26 cellular contexts compared by ENCODE assay signal in the genomic region with DNA sequence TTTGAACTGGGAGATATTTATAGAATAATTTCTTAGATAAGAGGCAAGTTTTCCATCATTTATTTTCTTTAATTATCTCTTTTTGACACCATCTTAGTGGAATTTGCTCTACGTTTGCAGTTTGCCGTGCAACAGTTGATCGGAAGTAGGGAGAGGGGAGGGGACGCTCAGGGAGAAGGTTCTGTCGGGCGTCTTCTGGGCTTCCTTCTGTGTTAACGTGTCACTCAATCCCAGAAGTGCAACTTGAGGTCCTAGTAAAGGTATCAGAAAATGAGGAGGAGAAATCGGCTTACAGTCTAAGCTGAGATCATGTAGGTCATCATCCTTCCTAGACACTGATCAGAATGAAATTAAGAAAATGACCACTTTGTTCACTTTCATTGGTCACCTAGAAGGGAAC.
"Had no signal": no experiment of that assay in that cellular context is flagged by ENCODE, and none has a peak within 500 bp of the region (broad histone marks: within the 10 kb centered on the region; RNA-seq: fewer than 3 reads in every experiment).

No MANE protein-coding gene starts in this region.

- H3K9me3 ChIP-seq: neutrophil, ovary, psoas muscle, right lobe of liver, sigmoid colon, stomach, tibial artery, transverse colon had no signal

- H3K27ac ChIP-seq: neutrophil, ovary, parathyroid adenoma, psoas muscle, right lobe of liver, sigmoid colon, stomach, tibial artery, transverse colon had no signal

- DNase-seq: naive thymus-derived CD4-positive, alpha-beta T cell; natural killer cell; nucleus accumbens; ovary; posterior cingulate gyrus; psoas muscle; right lobe of liver; small intestine; stimulated activated CD4-positive, alpha-beta T cell treated with anti-CD3 and anti-CD28 coated beads, Interleukin-15, amount 100 ng/mL, for 24 hours; stimulated activated CD4-positive, alpha-beta T cell treated with anti-CD3 and anti-CD28 coated beads, Interleukin-2, amount 100 ng/mL, for 24 hours; stimulated activated CD4-positive, alpha-beta T cell treated with anti-CD3 and anti-CD28 coated beads, Interleukin-2, amount 100 ng/mL, for 48 hours; stimulated activated CD4-positive, alpha-beta T cell treated with anti-CD3 and anti-CD28 coated beads, Interleukin-4, amount 100 ng/mL, for 24 hours; stimulated activated naive B cell treated with anti-CD40 and anti-IgM and Interleukin-4, amounts not matched to agents 10 μg/mL and 1 μg/mL and 100 μg/mL, for 72 hours; stimulated activated naive CD4-positive, alpha-beta T cell treated with Interleukin-2 at 50 U/mL for 16 hours; stomach; tibial artery; transverse colon had no signal

- H3K4me1 ChIP-seq: parathyroid adenoma, right lobe of liver had no signal

- H3K4me1 Mint-ChIP-seq: stimulated activated effector memory CD8-positive, alpha-beta T cell treated with anti-CD3 and anti-CD28 coated beads, Interleukin-12 subunit alpha, Interleukin-12 subunit beta, amount 100 ng/mL, for 72 hours had no signal

- H3K27ac Mint-ChIP-seq: natural killer cell; nephron progenitor cell; progenitor cell of endocrine pancreas; stimulated activated effector memory CD8-positive, alpha-beta T cell treated with anti-CD3 and anti-CD28 coated beads, Interleukin-12 subunit alpha, Interleukin-12 subunit beta, amount 100 ng/mL, for 72 hours; stimulated activated naive B cell treated with anti-CD40 and anti-IgM and Interleukin-4, amounts not matched to agents 10 μg/mL and 1 μg/mL and 100 μg/mL, for 72 hours; stimulated activated naive CD8-positive, alpha-beta T cell treated with anti-CD3 and anti-CD28 coated beads, Interleukin-15, Interleukin-2, amounts not matched to agents 100 ng/mL and 50 ng/mL, for 24 hours; type B pancreatic cell had no signal

- H3K9me3 Mint-ChIP-seq: naive thymus-derived CD4-positive, alpha-beta T cell; natural killer cell; neural crest cell; stimulated activated effector memory CD8-positive, alpha-beta T cell treated with anti-CD3 and anti-CD28 coated beads, Interleukin-12 subunit alpha, Interleukin-12 subunit beta, amount 100 ng/mL, for 72 hours; stimulated activated naive B cell treated with anti-CD40 and anti-IgM and Interleukin-4, amounts not matched to agents 10 μg/mL and 1 μg/mL and 100 μg/mL, for 72 hours; stimulated activated naive CD8-positive, alpha-beta T cell treated with anti-CD3 and anti-CD28 coated beads, Interleukin-15, Interleukin-2, amounts not matched to agents 100 ng/mL and 50 ng/mL, for 24 hours; type B pancreatic cell had no signal

- H3K36me3 ChIP-seq: neutrophil, ovary, sigmoid colon, transverse colon had no signal

- H3K27me3 Mint-ChIP-seq: naive thymus-derived CD4-positive, alpha-beta T cell; stimulated activated naive B cell treated with anti-CD40 and anti-IgM and Interleukin-4, amounts not matched to agents 10 μg/mL and 1 μg/mL and 100 μg/mL, for 72 hours; stimulated activated naive CD8-positive, alpha-beta T cell treated with anti-CD3 and anti-CD28 coated beads, Interleukin-15, Interleukin-2, amounts not matched to agents 100 ng/mL and 50 ng/mL, for 24 hours; type B pancreatic cell had no signal

- H3K4me3 Mint-ChIP-seq: naive thymus-derived CD4-positive, alpha-beta T cell; natural killer cell; nephron progenitor cell; neural crest cell; stimulated activated effector memory CD8-positive, alpha-beta T cell treated with anti-CD3 and anti-CD28 coated beads, Interleukin-12 subunit alpha, Interleukin-12 subunit beta, amount 100 ng/mL, for 72 hours; stimulated activated naive B cell treated with anti-CD40 and anti-IgM and Interleukin-4, amounts not matched to agents 10 μg/mL and 1 μg/mL and 100 μg/mL, for 72 hours; stimulated activated naive CD8-positive, alpha-beta T cell treated with anti-CD3 and anti-CD28 coated beads, Interleukin-15, Interleukin-2, amounts not matched to agents 100 ng/mL and 50 ng/mL, for 24 hours; type B pancreatic cell had no signal

- H3K27me3 ChIP-seq: ovary, right lobe of liver, sigmoid colon, stomach, tibial artery, transverse colon had no signal

- ATAC-seq: naive thymus-derived CD4-positive, alpha-beta T cell; natural killer cell; psoas muscle; right lobe of liver; stimulated activated effector memory CD8-positive, alpha-beta T cell treated with anti-CD3 and anti-CD28 coated beads, Interleukin-12 subunit alpha, Interleukin-12 subunit beta, amount 100 ng/mL, for 72 hours; stimulated activated naive B cell treated with anti-CD40 and anti-IgM and Interleukin-4, amounts not matched to agents 10 μg/mL and 1 μg/mL and 100 μg/mL, for 72 hours had no signal

- H3K79me2 ChIP-seq: parathyroid adenoma had no signal

- H3K4me3 ChIP-seq: ovary, psoas muscle, right lobe of liver, sigmoid colon, stomach, tibial artery, transverse colon had no signal

- H2AFZ ChIP-seq: parathyroid adenoma had no signal

- H3K36me3 Mint-ChIP-seq: naive thymus-derived CD4-positive, alpha-beta T cell; natural killer cell; stimulated activated effector memory CD8-positive, alpha-beta T cell treated with anti-CD3 and anti-CD28 coated beads, Interleukin-12 subunit alpha, Interleukin-12 subunit beta, amount 100 ng/mL, for 72 hours; type B pancreatic cell had no signal
